Comparison of ENCODE assay signal across 21 cellular contexts in the genomic region with DNA sequence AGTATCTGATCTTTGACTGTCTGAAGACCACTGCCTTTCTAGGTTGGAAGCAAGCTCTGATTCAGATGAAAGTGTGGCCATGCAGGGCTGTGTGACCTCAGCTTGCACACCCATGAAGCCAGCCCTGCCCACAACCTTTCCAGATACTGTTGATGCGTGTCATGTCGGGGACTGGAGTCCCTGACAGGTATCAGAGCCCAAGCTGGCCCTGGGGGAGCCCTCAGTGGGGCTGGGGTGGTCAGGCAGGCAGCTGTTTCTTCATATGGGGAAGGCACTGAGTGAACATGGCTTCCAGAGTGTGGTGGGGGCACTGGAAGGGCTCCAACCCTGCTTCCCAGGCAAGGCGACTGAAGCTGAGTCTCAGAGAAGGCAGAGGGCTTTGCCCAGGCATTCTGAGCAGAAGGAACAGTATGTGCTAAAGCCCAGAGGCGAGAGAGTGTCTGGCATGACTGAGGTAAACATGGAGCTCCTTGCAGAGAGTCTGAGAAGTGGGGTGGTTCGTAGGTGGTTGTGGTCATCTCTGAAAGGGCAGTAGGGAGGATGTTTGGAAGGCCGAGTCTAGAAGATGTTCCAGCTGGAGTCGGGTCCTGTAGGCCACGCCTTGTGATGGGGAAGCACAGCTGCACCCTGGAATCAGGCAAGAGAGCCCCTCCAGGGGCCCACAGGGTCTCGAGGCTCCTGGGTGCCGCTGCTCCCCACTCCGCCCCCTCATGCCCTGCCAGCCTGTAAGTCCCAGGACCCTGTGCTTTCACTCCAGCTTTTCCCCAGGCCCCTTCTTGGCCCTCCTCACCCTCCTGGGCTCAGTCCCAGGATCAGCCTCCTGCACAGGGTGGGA.
DNase-seq lines count a peak whose midpoint lies in the region; ATAC-seq and TF ChIP-seq lines count a peak whose summit lies in the region.
"Had no signal": no experiment of that assay in that cellular context is flagged by ENCODE, and none has a peak within 500 bp of the region (broad histone marks: within the 10 kb centered on the region; RNA-seq: fewer than 3 reads in every experiment).

No MANE protein-coding gene starts in this region.

- H3K79me2 ChIP-seq in H9 (ENCODE audit: insufficient read depth, low read length): no peaks in the 10 kb centered on the region

- H4K91ac ChIP-seq in H9 (ENCODE audit: insufficient read length, low read depth, low read length): no peak overlapping the region

- H3K4me2 ChIP-seq in H9 (ENCODE audit: insufficient read depth, insufficient read length, low read length): no peak overlapping the region

- POLR2A ChIA-PET in WTC11 (lab: Charles Lee): no interaction called here

- no peak overlapping the region for H3K4me3 Mint-ChIP-seq in H9
- no peak overlapping the region for H3K4me3 Mint-ChIP-seq in WTC11
- H3K4me3 Mint-ChIP-seq in stimulated activated effector memory CD8-positive, alpha-beta T cell treated with anti-CD3 and anti-CD28 coated beads, Interleukin-12 subunit alpha, Interleukin-12 subunit beta, amount 100 ng/mL, for 72 hours: no peak overlapping the region
- H3K4me3 Mint-ChIP-seq: activated CD8-positive, alpha-beta T cell treated with anti-CD3 and anti-CD28 coated beads, Interleukin-2, amount 10 ng/mL, durations not matched to agents 7 days and 5 days; activated naive CD4-positive, alpha-beta T cell treated with anti-CD3 and anti-CD28 coated beads for 36 hours; CD4-positive, alpha-beta memory T cell; naive B cell had no signal

- H3K4me1 Mint-ChIP-seq in H9 (peaks cover 51 to 53% of the 10 kb centered on the region in 2 experiments), WTC11 (peaks cover 85% of the 10 kb centered on the region)
- no peaks in the 10 kb centered on the region for H3K4me1 Mint-ChIP-seq in stimulated activated effector memory CD8-positive, alpha-beta T cell treated with anti-CD3 and anti-CD28 coated beads, Interleukin-12 subunit alpha, Interleukin-12 subunit beta, amount 100 ng/mL, for 72 hours
- H3K4me1 Mint-ChIP-seq: naive B cell had no signal

- no peak overlapping the region for H2BK12ac ChIP-seq in H9 (ENCODE audit: insufficient read length, low read depth, low read length)

- H3K56ac ChIP-seq in H9 (ENCODE audit: insufficient read length, low read depth, low read length): no peak overlapping the region

- H3K27ac Mint-ChIP-seq in H9 (peak overlapping the region in 1 of 3 experiments; percentile 68; a peak in 3 of 7 replicates), WTC11 (peak overlapping the region; percentile 41; the same call in 1 of the 2 replicates)
- peak overlapping the region; percentile 43 for H3K27ac Mint-ChIP-seq in stimulated activated effector memory CD8-positive, alpha-beta T cell treated with anti-CD3 and anti-CD28 coated beads, Interleukin-12 subunit alpha, Interleukin-12 subunit beta, amount 100 ng/mL, for 72 hours
- H3K27ac Mint-ChIP-seq: activated CD8-positive, alpha-beta T cell treated with anti-CD3 and anti-CD28 coated beads, Interleukin-2, amount 10 ng/mL, durations not matched to agents 7 days and 5 days; activated naive CD4-positive, alpha-beta T cell treated with anti-CD3 and anti-CD28 coated beads for 36 hours had no signal

- no peak overlapping the region for H3K27ac ChIP-seq in H9 (ENCODE audit: insufficient read length, low read depth, low read length)
- H3K27ac ChIP-seq: pancreas had no signal

- H2BK15ac ChIP-seq in H9 (ENCODE audit: low read depth, low read length): no peak overlapping the region

- no peak overlapping the region for H2AK5ac ChIP-seq in H9 (ENCODE audit: insufficient read length, low read length)

- CTCF ChIA-PET in WTC11 (lab: Charles Lee): interaction anchor here (1.2 to 5.1 kb wide), 4 partner anchors 11 to 297 kb away, joined by 3 to 25 read pairs (median 4); no protein-coding TSS in a partner anchor

- no peak overlapping the region for H3K23ac ChIP-seq in H9 (ENCODE audit: insufficient read length, low read depth, low read length)

- intact Hi-C loops in sciatic nerve (cut with DNase I): no loop called here

- WGBS in H9 (ENCODE audit: extremely low coverage, insufficient read length, low lambda C conversion rate): no CpG with 5 or more reads among the region's 11 CpGs

- H3K4me3 ChIP-seq in epithelial cell of esophagus (ENCODE audit: low read length): no peak overlapping the region
- H3K4me3 ChIP-seq: MG63, pancreas had no signal

- H4K5ac ChIP-seq in H9 (ENCODE audit: insufficient read length, low read depth, low read length): no peak overlapping the region

- ATAC-seq in WTC11: no peak
- ATAC-seq in stimulated activated effector memory CD8-positive, alpha-beta T cell treated with anti-CD3 and anti-CD28 coated beads, Interleukin-12 subunit alpha, Interleukin-12 subunit beta, amount 100 ng/mL, for 72 hours: no peak
- no peak for ATAC-seq in sciatic nerve
- ATAC-seq: activated CD8-positive, alpha-beta T cell treated with anti-CD3 and anti-CD28 coated beads, Interleukin-2, amount 10 ng/mL, durations not matched to agents 7 days and 5 days; pancreas; right cardiac atrium had no signal

- H3K79me1 ChIP-seq in H9 (ENCODE audit: insufficient read depth, low read depth, low read length, poor library complexity, severe bottlenecking): no peaks in the 10 kb centered on the region

- H3K36me3 Mint-ChIP-seq in H9 (ENCODE audit: insufficient read depth in 1 of 3, low read depth in 3 of 3) (no peaks in the 10 kb centered on the region; a peak in 1 of 7 replicates), WTC11 (no peaks in the 10 kb centered on the region)
- no peaks in the 10 kb centered on the region for H3K36me3 Mint-ChIP-seq in stimulated activated effector memory CD8-positive, alpha-beta T cell treated with anti-CD3 and anti-CD28 coated beads, Interleukin-12 subunit alpha, Interleukin-12 subunit beta, amount 100 ng/mL, for 72 hours

- no peak overlapping the region for H4K8ac ChIP-seq in H9 (replicated peaks; ENCODE audit: insufficient read length, low read depth, low read length)

- DNase-seq in H9: peak; percentile 18
- DNase-seq in WTC11 (ENCODE audit: low spot score): no peak
- DNase-seq in epithelial cell of esophagus (ENCODE audit: low read depth): peak; percentile 32
- DNase-seq in stimulated activated effector memory CD8-positive, alpha-beta T cell treated with anti-CD3 and anti-CD28 coated beads, Interleukin-12 subunit alpha, Interleukin-12 subunit beta, amount 100 ng/mL, for 72 hours (ENCODE audit: low spot score in 2 of 2): no peak
- no peak for DNase-seq in sciatic nerve (ENCODE audit: low spot score)
- no peak for DNase-seq in Ammon's horn (ENCODE audit: low spot score)
- no peak for DNase-seq in AG20443 (ENCODE audit: low spot score)
- DNase-seq: activated CD8-positive, alpha-beta T cell treated with anti-CD3 and anti-CD28 coated beads, Interleukin-2, amount 10 ng/mL, durations not matched to agents 7 days and 5 days; activated naive CD4-positive, alpha-beta T cell treated with anti-CD3 and anti-CD28 coated beads for 36 hours; CD4-positive, alpha-beta memory T cell; DMS 273 treated with DMSO at 0.1 percent for 48 hours; effector CD4-positive, alpha-beta T cell; MG63; naive B cell; NCI-H1436; NCI-H510A treated with DMSO at 0.1 percent for 48 hours; pancreas; RPMI8226; stimulated activated CD4-positive, alpha-beta T cell treated with anti-CD3 and anti-CD28 coated beads, Interleukin-15, amount 100 ng/mL, for 24 hours; stimulated activated CD8-positive, alpha-beta memory T cell treated with anti-CD3 and anti-CD28 coated beads, Interleukin-4, amount 100 ng/mL, for 48 hours had no signal

- no peak overlapping the region for H3T11ph ChIP-seq in H9 (ENCODE audit: low read length)

- H3K9me3 ChIP-seq in H9 (ENCODE audit: control insufficient read depth, low read depth, low read length): no peaks in the 10 kb centered on the region
- H3K9me3 ChIP-seq: MG63, pancreas had no signal

- peaks cover 11% of the 10 kb centered on the region; the same call in 1 of the 2 replicates for H3K4me1 ChIP-seq in H9 (ENCODE audit: insufficient read depth, low read length)
- H3K4me1 ChIP-seq: pancreas had no signal

- no peak overlapping the region for H2BK120ac ChIP-seq in H9 (ENCODE audit: low read depth, low read length, poor library complexity, severe bottlenecking)

- H2BK5ac ChIP-seq in H9 (ENCODE audit: insufficient read length, low read length): no peak overlapping the region

- H3K23me2 ChIP-seq in H9 (ENCODE audit: insufficient read length, low read depth, low read length, poor library complexity, severe bottlenecking): no peaks in the 10 kb centered on the region

- no peak overlapping the region for H2AFZ ChIP-seq in H9 (ENCODE audit: low read length)

- no peak overlapping the region for H3K4ac ChIP-seq in H9 (ENCODE audit: low read depth, low read length)

- H3K18ac ChIP-seq in H9 (ENCODE audit: insufficient read length, low read depth, low read length): no peak overlapping the region

- H3K9me3 Mint-ChIP-seq in H9 (no peaks in the 10 kb centered on the region), WTC11 (no peaks in the 10 kb centered on the region)
- no peaks in the 10 kb centered on the region for H3K9me3 Mint-ChIP-seq in stimulated activated effector memory CD8-positive, alpha-beta T cell treated with anti-CD3 and anti-CD28 coated beads, Interleukin-12 subunit alpha, Interleukin-12 subunit beta, amount 100 ng/mL, for 72 hours
- H3K9me3 Mint-ChIP-seq: activated naive CD4-positive, alpha-beta T cell treated with anti-CD3 and anti-CD28 coated beads for 36 hours; CD4-positive, alpha-beta memory T cell; naive B cell had no signal

- H3K9ac ChIP-seq in H9 (ENCODE audit: extremely low read depth, insufficient read length, low read length): no peak overlapping the region

- TF ChIP-seq CTCF in H9 (conservative IDR thresholded peaks at IDR 0.05) (no peak), WTC11 (IDR thresholded peaks at IDR 0.05) (no peak), epithelial cell of esophagus (IDR thresholded peaks at IDR 0.05; ENCODE audit: insufficient read depth, low read depth, low read length, missing control alignments) (no peak)

- H4K20me1 ChIP-seq in H9 (ENCODE audit: control insufficient read depth, insufficient read depth, insufficient read length): no peaks in the 10 kb centered on the region

- H2BK20ac ChIP-seq in H9 (ENCODE audit: low read depth, low read length, poor library complexity, severe bottlenecking): no peak overlapping the region

- H3K27me3 ChIP-seq in H9 (ENCODE audit: insufficient read depth, low read length): no peaks in the 10 kb centered on the region
- H3K27me3 ChIP-seq: MG63, pancreas had no signal

- H3K27me3 Mint-ChIP-seq in H9 (ENCODE audit: low read depth) (peaks cover 31% of the 10 kb centered on the region), WTC11 (ENCODE audit: low read depth) (peaks cover 28% of the 10 kb centered on the region)
- H3K27me3 Mint-ChIP-seq: CD4-positive, alpha-beta memory T cell; naive B cell had no signal

- H3K14ac ChIP-seq in H9 (ENCODE audit: insufficient read depth, low read length): no peak overlapping the region

TF ChIP-seq in WTC11, 78 proteins besides CTCF, POLR2A, EP300 and RAD21 (continues in another document):
- no peak for TF ChIP-seq NFE2L1 (CRISPR knock-in tag; IDR thresholded peaks at IDR 0.05)
- TF ChIP-seq SOX15 (CRISPR knock-in tag; IDR thresholded peaks at IDR 0.05): no peak
- TF ChIP-seq SMAD4 (CRISPR knock-in tag; IDR thresholded peaks at IDR 0.05): no peak
- no peak for TF ChIP-seq FOXK1 (CRISPR knock-in tag; IDR thresholded peaks at IDR 0.05)
- no peak for TF ChIP-seq CREB1 (CRISPR knock-in tag; IDR thresholded peaks at IDR 0.05)
- TF ChIP-seq HMGA2 (CRISPR knock-in tag; IDR thresholded peaks at IDR 0.05): no peak

Comparison
In these comparisons a context has a peak if more than half of its experiments do, and no peak if none do; other contexts are left out.
1. DNase-seq: peak in H9 (single experiment) and epithelial cell of esophagus (single experiment); none in WTC11 (single experiment), stimulated activated effector memory CD8-positive, alpha-beta T cell treated with anti-CD3 and anti-CD28 coated beads, Interleukin-12 subunit alpha, Interleukin-12 subunit beta, amount 100 ng/mL, for 72 hours (0 of 2), sciatic nerve (single experiment), Ammon's horn (single experiment) and AG20443 (single experiment).